In genomic region chr9:127204771-127205470, GRCh38 we compare ENCODE assay signal across 10 cellular contexts. TPM values are rescaled to one million over a fixed set of nuclear protein-coding genes. Genes with fewer than 3 reads are reported as not detected.
DNase-seq lines count a peak whose midpoint lies in the region; ATAC-seq and TF ChIP-seq lines count a peak whose summit lies in the region.
"Had no signal": no experiment of that assay in that cellular context is flagged by ENCODE, and none has a peak within 500 bp of the region (broad histone marks: within the 10 kb centered on the region; RNA-seq: fewer than 3 reads in every experiment).

No MANE protein-coding gene starts in this region.

- H3K27ac Mint-ChIP-seq in stimulated activated naive CD8-positive, alpha-beta T cell treated with anti-CD3 and anti-CD28 coated beads, Interleukin-15, amount 100 ng/mL, for 72 hours, result no peak overlapping the region
- H3K27ac Mint-ChIP-seq: activated naive CD8-positive, alpha-beta T cell had no signal

- peaks cover 11% of the 10 kb centered on the region for H3K4me1 Mint-ChIP-seq in stimulated activated naive CD8-positive, alpha-beta T cell treated with anti-CD3 and anti-CD28 coated beads, Interleukin-15, amount 100 ng/mL, for 72 hours

- no peak overlapping the region for H2AFZ ChIP-seq in PC-3 (ENCODE audit: low read length)

- no peaks in the 10 kb centered on the region for H3K36me3 ChIP-seq in PC-3 (ENCODE audit: low read depth, low read length)

- H3K4me3 ChIP-seq in PC-3 (ENCODE audit: low read length), result no peak overlapping the region
- no peak overlapping the region for H3K4me3 ChIP-seq in foreskin fibroblast (ENCODE audit: low read depth in 1 of 2, low read length in 2 of 2)

- TF ChIP-seq CTCF in PC-3 (conservative IDR thresholded peaks at IDR 0.05; ENCODE audit: low read depth, low read length), result no peak; the same call in 1 of the 2 replicates
- TF ChIP-seq CTCF in foreskin fibroblast (IDR thresholded peaks at IDR 0.05; ENCODE audit: low read depth, low read length), result peak; percentile 34

- no peak overlapping the region for H3K4me3 Mint-ChIP-seq in stimulated activated naive CD8-positive, alpha-beta T cell treated with anti-CD3 and anti-CD28 coated beads, Interleukin-15, amount 100 ng/mL, for 72 hours
- H3K4me3 Mint-ChIP-seq: activated naive CD8-positive, alpha-beta T cell had no signal

- DNase-seq in stimulated activated naive CD8-positive, alpha-beta T cell treated with anti-CD3 and anti-CD28 coated beads, Interleukin-15, Interleukin-2, amounts not matched to agents 100 U/mL and 50 U/mL, for 24 hours, result peak; percentile 14
- no peak for DNase-seq in stimulated activated naive CD8-positive, alpha-beta T cell treated with anti-CD3 and anti-CD28 coated beads, Interleukin-15, amount 100 ng/mL, for 72 hours
- peak; percentile 33 for DNase-seq in PC-3
- DNase-seq in foreskin fibroblast, result peak in 1 of 2 donors; percentile 76
- DNase-seq in NCI-H526 treated with DMSO at 0.1 percent for 48 hours (lab: John Stamatoyannopoulos, UW), result no peak
- DNase-seq in KG1 (lab: John Stamatoyannopoulos, UW), result no peak
- DNase-seq: DMS79 had no signal

- H3K27me3 ChIP-seq in PC-3 (ENCODE audit: low read length), result no peaks in the 10 kb centered on the region

- no peaks in the 10 kb centered on the region for H3K4me1 ChIP-seq in PC-3 (ENCODE audit: insufficient read depth, low read length)

- H3F3A ChIP-seq in PC-3 (ENCODE audit: low read length, unreplicated experiment), result no peaks in the 10 kb centered on the region

- H3K79me2 ChIP-seq in PC-3 (ENCODE audit: low read length), result no peaks in the 10 kb centered on the region

- CTCF ChIA-PET in PC-3 (lab: Charles Lee), result no interaction called here

- no peak overlapping the region for H3K27ac ChIP-seq in PC-3 (ENCODE audit: low read length)

- H3K9me2 ChIP-seq in PC-3 (replicated peaks; ENCODE audit: low read length), result no peaks in the 10 kb centered on the region

- intact Hi-C loops in PC-3 (cut with micrococcal nuclease), result no loop called here

- POLR2A ChIA-PET in PC-3 (lab: Charles Lee; ENCODE audit: unreplicated experiment), result no interaction called here

- no peaks in the 10 kb centered on the region for H3K9me3 ChIP-seq in PC-3 (ENCODE audit: low read length)

- ATAC-seq in stimulated activated naive CD8-positive, alpha-beta T cell treated with anti-CD3 and anti-CD28 coated beads, Interleukin-15, Interleukin-2, amounts not matched to agents 100 U/mL and 50 U/mL, for 24 hours, result no peak
- ATAC-seq in stimulated activated naive CD8-positive, alpha-beta T cell treated with anti-CD3 and anti-CD28 coated beads, Interleukin-15, amount 100 ng/mL, for 72 hours, result no peak
- peak; percentile 38; the same call in 1 of the 2 replicates for ATAC-seq in PC-3
- no peak for ATAC-seq in HG02763 (IDR thresholded peaks at IDR 0.05; ENCODE audit: unreplicated experiment)
- no peak for ATAC-seq in GM18868 (IDR thresholded peaks at IDR 0.05; ENCODE audit: unreplicated experiment)

- H3K9me3 Mint-ChIP-seq in stimulated activated naive CD8-positive, alpha-beta T cell treated with anti-CD3 and anti-CD28 coated beads, Interleukin-15, amount 100 ng/mL, for 72 hours, result no peaks in the 10 kb centered on the region

- H4K20me1 ChIP-seq in PC-3 (ENCODE audit: low read length), result no peaks in the 10 kb centered on the region

- no peak overlapping the region for H3K9ac ChIP-seq in PC-3 (ENCODE audit: low read length)

- no peak overlapping the region for H3K4me2 ChIP-seq in PC-3 (ENCODE audit: low read length)

- peaks cover 16% of the 10 kb centered on the region for H3K27me3 Mint-ChIP-seq in stimulated activated naive CD8-positive, alpha-beta T cell treated with anti-CD3 and anti-CD28 coated beads, Interleukin-15, amount 100 ng/mL, for 72 hours

- BruUV-seq in PC-3 (replicated peaks; lab: Mats Ljungman, UMichigan), result no TSS peak

RNA-seq across cellular contexts. Expression of gene GARNL3, which starts 59.7 kb away (rescaled TPM):
- total RNA-seq in PC-3 (2014; rRNA removed), result 15.2 and 15.5 TPM in 2 replicates

Comparison
In these comparisons a context has a peak if more than half of its experiments do, and no peak if none do; other contexts are left out.
1. DNase-seq: peak in stimulated activated naive CD8-positive, alpha-beta T cell treated with anti-CD3 and anti-CD28 coated beads, Interleukin-15, Interleukin-2, amounts not matched to agents 100 U/mL and 50 U/mL, for 24 hours (single experiment) and PC-3 (single experiment); none in stimulated activated naive CD8-positive, alpha-beta T cell treated with anti-CD3 and anti-CD28 coated beads, Interleukin-15, amount 100 ng/mL, for 72 hours (0 of 2), NCI-H526 treated with DMSO at 0.1 percent for 48 hours (single experiment) and KG1 (single experiment).